14 cellular contexts compared by ENCODE assay signal in the genomic region with DNA sequence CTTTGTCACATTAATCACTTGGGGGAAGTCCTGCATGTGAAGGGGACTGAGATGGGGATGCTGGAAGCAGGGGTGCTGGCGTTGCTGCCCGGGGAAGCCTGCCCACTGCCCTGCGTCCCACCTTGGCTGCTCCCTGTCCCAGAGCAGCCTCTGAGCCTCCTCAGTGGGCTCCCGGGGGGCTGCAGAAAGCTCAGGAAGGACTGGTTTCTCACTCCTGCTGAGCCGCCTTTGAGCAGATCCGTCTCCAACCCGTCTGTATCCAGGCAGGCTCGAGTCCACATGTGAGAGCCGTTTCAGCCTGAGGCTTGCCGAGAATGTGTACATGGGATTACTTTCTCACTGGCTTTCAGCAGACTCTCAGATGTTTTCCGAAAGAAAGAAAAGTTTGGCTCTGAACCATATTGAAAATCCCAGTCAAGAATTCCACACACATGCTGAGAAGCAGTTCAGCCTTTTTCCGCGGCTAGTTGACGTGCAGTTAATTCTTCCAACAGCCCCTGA.
DNase-seq lines count a peak whose midpoint lies in the region; ATAC-seq and TF ChIP-seq lines count a peak whose summit lies in the region.
"Had no signal": no experiment of that assay in that cellular context is flagged by ENCODE, and none has a peak within 500 bp of the region (broad histone marks: within the 10 kb centered on the region; RNA-seq: fewer than 3 reads in every experiment).

No MANE protein-coding gene starts in this region.

- ATAC-seq in GM21447 (IDR thresholded peaks at IDR 0.05; ENCODE audit: unreplicated experiment) (no peak), GM18498 (IDR thresholded peaks at IDR 0.05; ENCODE audit: unreplicated experiment) (no peak)
- ATAC-seq: naive thymus-derived CD4-positive, alpha-beta T cell; WTC11 had no signal

- no peaks in the 10 kb centered on the region for H3K36me3 Mint-ChIP-seq in activated naive CD4-positive, alpha-beta T cell treated with anti-CD3 and anti-CD28 coated beads, Interleukin-2, amount 10 ng/mL, durations not matched to agents 7 days and 5 days
- H3K36me3 Mint-ChIP-seq: WTC11 had no signal

- DNase-seq in ELF-1 (ENCODE audit: low read depth, low spot score) (peak; percentile 58), colonic mucosa (no peak), left kidney (ENCODE audit: low read depth, low spot score) (peak; percentile 49)
- no peak for DNase-seq in activated naive CD4-positive, alpha-beta T cell treated with anti-CD3 and anti-CD28 coated beads, Interleukin-2, amount 10 ng/mL, durations not matched to agents 7 days and 5 days
- no peak for DNase-seq in activated effector memory CD4-positive, alpha-beta T cell treated with Interleukin-2 at 50 U/mL for 16 hours
- DNase-seq: cortex of kidney; MM.1S; naive thymus-derived CD4-positive, alpha-beta T cell; stimulated activated CD4-positive, alpha-beta T cell treated with anti-CD3 and anti-CD28 coated beads, Interleukin-4, amount 100 ng/mL, for 4 hours had no signal

- no peaks in the 10 kb centered on the region for H3K9me3 ChIP-seq in colonic mucosa
- no peaks in the 10 kb centered on the region for H3K9me3 ChIP-seq in skeletal muscle tissue (ENCODE audit: control insufficient read depth in 3 of 3, low read length in 3 of 3)

- H3K4me3 Mint-ChIP-seq in activated naive CD4-positive, alpha-beta T cell treated with anti-CD3 and anti-CD28 coated beads, Interleukin-2, amount 10 ng/mL, durations not matched to agents 7 days and 5 days = no peak overlapping the region
- H3K4me3 Mint-ChIP-seq: naive thymus-derived CD4-positive, alpha-beta T cell; WTC11 had no signal

- no peaks in the 10 kb centered on the region for H3K4me1 ChIP-seq in colonic mucosa
- peaks cover 6 to 15% (median 10%) of the 10 kb centered on the region in 3 donors for H3K4me1 ChIP-seq in skeletal muscle tissue (ENCODE audit: control insufficient read depth in 3 of 3, insufficient read depth in 3 of 3, low read length in 3 of 3)

- no peak for TF ChIP-seq CTCF in colonic mucosa (IDR thresholded peaks at IDR 0.05)

- H3K27ac Mint-ChIP-seq in activated naive CD4-positive, alpha-beta T cell treated with anti-CD3 and anti-CD28 coated beads, Interleukin-2, amount 10 ng/mL, durations not matched to agents 7 days and 5 days = no peak overlapping the region
- H3K27ac Mint-ChIP-seq: naive thymus-derived CD4-positive, alpha-beta T cell; WTC11 had no signal

- no peaks in the 10 kb centered on the region for H3K4me1 Mint-ChIP-seq in activated naive CD4-positive, alpha-beta T cell treated with anti-CD3 and anti-CD28 coated beads, Interleukin-2, amount 10 ng/mL, durations not matched to agents 7 days and 5 days
- H3K4me1 Mint-ChIP-seq: naive thymus-derived CD4-positive, alpha-beta T cell had no signal

- intact Hi-C loops in colonic mucosa (cut with DNase I) = no loop called here

- H3K9ac ChIP-seq in colonic mucosa (ENCODE audit: low read depth in 2 of 2, low read length in 2 of 2) (peak overlapping the region in 1 of 2 donors; percentile 26), skeletal muscle tissue (ENCODE audit: low read depth in 1 of 3, low read length in 3 of 3) (peak overlapping the region in 1 of 3 donors; percentile 5)

- H3K36me3 ChIP-seq in colonic mucosa (no peaks in the 10 kb centered on the region), skeletal muscle tissue (ENCODE audit: control insufficient read depth in 3 of 3, insufficient read depth in 3 of 3, low read length in 3 of 3) (no peaks in the 10 kb centered on the region)

- H3K27me3 ChIP-seq in colonic mucosa (no peaks in the 10 kb centered on the region), skeletal muscle tissue (ENCODE audit: control insufficient read depth in 3 of 3, insufficient read depth in 3 of 3, low read length in 3 of 3) (peaks cover 27 to 56% (median 31%) of the 10 kb centered on the region in 3 donors)

- H3K4me3 ChIP-seq in colonic mucosa (no peak overlapping the region), skeletal muscle tissue (ENCODE audit: low read length in 3 of 3) (peak overlapping the region in 1 of 3 donors; percentile 29)

- H3K9me3 Mint-ChIP-seq in activated naive CD4-positive, alpha-beta T cell treated with anti-CD3 and anti-CD28 coated beads, Interleukin-2, amount 10 ng/mL, durations not matched to agents 7 days and 5 days = peaks cover 2% of the 10 kb centered on the region

- CTCF ChIA-PET in activated naive CD4-positive, alpha-beta T cell treated with anti-CD3 and anti-CD28 coated beads, Interleukin-2, amount 10 ng/mL, durations not matched to agents 7 days and 5 days (lab: Charles Lee) = no interaction called here

- H3K27ac ChIP-seq in colonic mucosa = peak overlapping the region; percentile 71
- H3K27ac ChIP-seq in skeletal muscle tissue (ENCODE audit: low read depth, low read length) = peak overlapping the region; percentile 68
- H3K27ac ChIP-seq: RWPE1 had no signal

- no peaks in the 10 kb centered on the region for H3K27me3 Mint-ChIP-seq in activated naive CD4-positive, alpha-beta T cell treated with anti-CD3 and anti-CD28 coated beads, Interleukin-2, amount 10 ng/mL, durations not matched to agents 7 days and 5 days

Comparison
In these comparisons a context has a peak if more than half of its experiments do, and no peak if none do; other contexts are left out.
1. DNase-seq: peak in ELF-1 (single experiment) and left kidney (single experiment); none in colonic mucosa (single experiment), activated naive CD4-positive, alpha-beta T cell treated with anti-CD3 and anti-CD28 coated beads, Interleukin-2, amount 10 ng/mL, durations not matched to agents 7 days and 5 days (single experiment) and activated effector memory CD4-positive, alpha-beta T cell treated with Interleukin-2 at 50 U/mL for 16 hours (single experiment).